ENCODE assay signal across 2 cellular contexts in genomic region chr10:60979667-60980104, GRCh38.
TF ChIP-seq lines count a peak whose summit lies in the region.

No MANE protein-coding gene starts in this region.

TF ChIP-seq in A549, 52 proteins besides CTCF, POLR2A, EP300 and RAD21 (continued from another document):
- no peak for TF ChIP-seq PBX3 (IDR thresholded peaks at IDR 0.05)
- no peak for TF ChIP-seq TFCP2L1 (CRISPR knock-in tag; IDR thresholded peaks at IDR 0.05)
- TF ChIP-seq HMGXB4 (CRISPR knock-in tag; IDR thresholded peaks at IDR 0.05; ENCODE audit: borderline replicate concordance): no peak
- no peak for TF ChIP-seq SMC3 (IDR thresholded peaks at IDR 0.05)
- TF ChIP-seq HOXB5 (CRISPR knock-in tag; IDR thresholded peaks at IDR 0.05): no peak
- TF ChIP-seq EHMT2 (IDR thresholded peaks at IDR 0.05; ENCODE audit: low read depth): no peak
- TF ChIP-seq NR3C1 (IDR thresholded peaks at IDR 0.05): no peak
TF ChIP-seq in A549: peak in this region for 0.

TF ChIP-seq in IMR-90, 13 proteins besides CTCF, POLR2A, EP300 and RAD21 (continued from another document):
- TF ChIP-seq, protein P1, sequence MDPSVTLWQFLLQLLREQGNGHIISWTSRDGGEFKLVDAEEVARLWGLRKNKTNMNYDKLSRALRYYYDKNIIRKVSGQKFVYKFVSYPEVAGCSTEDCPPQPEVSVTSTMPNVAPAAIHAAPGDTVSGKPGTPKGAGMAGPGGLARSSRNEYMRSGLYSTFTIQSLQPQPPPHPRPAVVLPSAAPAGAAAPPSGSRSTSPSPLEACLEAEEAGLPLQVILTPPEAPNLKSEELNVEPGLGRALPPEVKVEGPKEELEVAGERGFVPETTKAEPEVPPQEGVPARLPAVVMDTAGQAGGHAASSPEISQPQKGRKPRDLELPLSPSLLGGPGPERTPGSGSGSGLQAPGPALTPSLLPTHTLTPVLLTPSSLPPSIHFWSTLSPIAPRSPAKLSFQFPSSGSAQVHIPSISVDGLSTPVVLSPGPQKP (IDR thresholded peaks at IDR 0.05; ENCODE audit: borderline replicate concordance, low read depth, low read length): no peak
- no peak for TF ChIP-seq BHLHE40 (IDR thresholded peaks at IDR 0.05; ENCODE audit: low read depth, low read length)
- no peak for TF ChIP-seq SMC3 (IDR thresholded peaks at IDR 0.05; ENCODE audit: low read depth, low read length)
- TF ChIP-seq CHD1 (IDR thresholded peaks at IDR 0.05; ENCODE audit: low read depth, low read length): no peak
- TF ChIP-seq MAFK (IDR thresholded peaks at IDR 0.05; ENCODE audit: low read depth, low read length): no peak
- TF ChIP-seq MAZ (IDR thresholded peaks at IDR 0.05; ENCODE audit: borderline replicate concordance, low read depth, low read length): no peak
